Comparison of ENCODE assay signal across 20 cellular contexts in the genomic region with DNA sequence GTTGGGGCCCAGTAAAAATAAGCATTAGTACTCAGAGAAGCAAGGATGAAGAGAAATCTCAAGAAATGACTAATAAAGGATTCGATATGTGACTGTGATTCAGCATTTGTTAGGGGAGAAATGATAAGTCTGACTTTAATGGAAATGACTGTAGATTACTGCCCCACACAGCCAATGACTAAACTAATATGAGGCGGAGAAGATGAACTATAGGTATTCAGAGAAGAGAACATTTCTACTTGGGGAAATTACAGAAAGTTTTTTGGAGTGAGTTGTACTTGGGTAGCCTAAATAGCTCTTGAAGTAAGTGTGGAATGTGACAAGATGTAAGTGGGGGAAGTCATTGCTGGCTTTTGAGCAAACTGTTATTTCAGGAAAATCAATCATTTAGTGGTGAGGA.
A peak's percentile ranks its signal among the peaks of the same experiment; 100 is the strongest.
DNase-seq lines count a peak whose midpoint lies in the region; ATAC-seq, FAIRE-seq and TF ChIP-seq lines count a peak whose summit lies in the region.
"Had no signal": no experiment of that assay in that cellular context is flagged by ENCODE, and none has a peak within 500 bp of the region (broad histone marks: within the 10 kb centered on the region; RNA-seq: fewer than 3 reads in every experiment).

No MANE protein-coding gene starts in this region.

- no peaks in the 10 kb centered on the region for H3K79me2 ChIP-seq in GM12878 (ENCODE audit: control insufficient read depth, insufficient read depth, low read length)

- RAD21 ChIA-PET in GM12878 (lab: Charles Lee; ENCODE audit: unreplicated experiment), result no interaction called here

- H3K4me3 ChIP-seq in GM12878 (no peak overlapping the region), skeletal muscle cell (ENCODE audit: low read depth, low read length) (no peak overlapping the region)
- H3K4me3 ChIP-seq: stomach, upper lobe of left lung had no signal

- no peaks in the 10 kb centered on the region for H4K20me1 ChIP-seq in GM12878 (ENCODE audit: control insufficient read depth, insufficient read depth)

- H3K9ac ChIP-seq in GM12878 (ENCODE audit: control insufficient read depth, insufficient read depth, low read length), result no peak overlapping the region

- H3K27ac ChIP-seq in GM12878 (ENCODE audit: control insufficient read depth, insufficient read depth), result no peak overlapping the region
- H3K27ac ChIP-seq: stomach had no signal

- intact Hi-C loops in GM12878 (cut with micrococcal nuclease; ENCODE audit: unreplicated experiment), result no loop called here

- H3K4me1 ChIP-seq in GM12878 (ENCODE audit: control insufficient read depth, insufficient read depth, low read length), result peaks cover 5% of the 10 kb centered on the region; the same call in 1 of the 2 replicates
- H3K4me1 ChIP-seq: BE2C had no signal

- no peak overlapping the region; the same call in 1 of the 2 replicates for H3K4me2 ChIP-seq in GM12878 (ENCODE audit: control insufficient read depth, insufficient read depth)

- BruUV-seq in GM12878 (replicated peaks; lab: Mats Ljungman, UMichigan), result no TSS peak

- FAIRE-seq in GM12878 (lab: Jason Lieb, UNC), result no peak
- FAIRE-seq: D721Med had no signal

- in situ Hi-C loops in GM12878 (cut with MboI), result no loop called here

- POLR2A ChIA-PET in GM12878 (lab: Charles Lee), result no interaction called here

- CTCF ChIA-PET in GM12878 (lab: Yijun Ruan, JAX), result no interaction called here

- WGBS in GM12878 (ENCODE audit: insufficient coverage, insufficient replicate concordance, low lambda C conversion rate, missing lambda C conversion rate), result 23% methylated on average over 2 of the region's 2 CpGs

- SMC1A ChIA-PET in GM12878 (lab: Charles Lee; ENCODE audit: uncharacterized antibody, unreplicated experiment), result interaction anchor here (1.4 kb wide), 1 partner anchor 71 kb away, joined by 3 read pairs; no protein-coding TSS in a partner anchor

- ATAC-seq in GM19351 (IDR thresholded peaks at IDR 0.05; ENCODE audit: unreplicated experiment) (peak; percentile 64), HG02884 (IDR thresholded peaks at IDR 0.05; ENCODE audit: unreplicated experiment) (peak; percentile 44), GM12878 (peak; percentile 78), HG03354 (IDR thresholded peaks at IDR 0.05; ENCODE audit: poor library complexity, severe bottlenecking, unreplicated experiment) (no peak), HG02642 (IDR thresholded peaks at IDR 0.05; ENCODE audit: poor library complexity, unreplicated experiment) (no peak)
- ATAC-seq: activated CD8-positive, alpha-beta T cell treated with anti-CD3 and anti-CD28 coated beads, Interleukin-2, amount 10 ng/mL, durations not matched to agents 7 days and 5 days; natural killer cell had no signal

- H3K9me3 ChIP-seq in GM12878 (replicated peaks; ENCODE audit: control insufficient read depth, insufficient read depth, low read length), result no peaks in the 10 kb centered on the region; the same call in 2 of the 3 replicates
- H3K9me3 ChIP-seq: BE2C, stomach, upper lobe of left lung had no signal

- DNase-seq in GM12878 (ENCODE audit: low read depth, low spot score) (no peak), skeletal muscle cell (ENCODE audit: low read depth) (peak; percentile 20), NCI-H69 (lab: John Stamatoyannopoulos, UW) (no peak)
- DNase-seq: activated CD4-positive, CD25-positive, alpha-beta regulatory T cell; activated CD8-positive, alpha-beta T cell treated with anti-CD3 and anti-CD28 coated beads, Interleukin-2, amount 10 ng/mL, durations not matched to agents 7 days and 5 days; BE2C; foreskin melanocyte; kidney glomerular epithelial cell; natural killer cell; NCI-H1694 treated with DMSO at 0.1 percent for 48 hours; NCI-H446; stimulated activated CD4-positive, alpha-beta T cell treated with anti-CD3 and anti-CD28 coated beads, Interleukin-2, amount 100 ng/mL, for 24 hours; stomach; T-helper 9 cell; upper lobe of left lung had no signal

- no peak for TF ChIP-seq RAD21 in GM12878 (IDR thresholded peaks at IDR 0.05; ENCODE audit: insufficient read depth, low read depth, low read length)

- TF ChIP-seq POLR2A in GM12878 (IDR thresholded peaks at IDR 0.05; ENCODE audit: low read depth, low read length), result no peak

- H2AFZ ChIP-seq in GM12878 (ENCODE audit: control insufficient read depth, low read depth, low read length), result peak overlapping the region; percentile 33

- H3K27me3 ChIP-seq in GM12878 (replicated peaks in 1 of 2; ENCODE audit: control insufficient read depth in 2 of 2, insufficient read depth in 2 of 2, low read length in 1 of 2), result no peaks in the 10 kb centered on the region
- H3K27me3 ChIP-seq: BE2C, stomach, upper lobe of left lung had no signal

- no peaks in the 10 kb centered on the region for H3K36me3 ChIP-seq in GM12878 (ENCODE audit: control insufficient read depth in 2 of 2, insufficient read depth in 2 of 2, low read length in 1 of 2)
- H3K36me3 ChIP-seq: BE2C, stomach, upper lobe of left lung had no signal

- no peak for TF ChIP-seq EP300 in GM12878 (IDR thresholded peaks at IDR 0.05; ENCODE audit: borderline replicate concordance in 1 of 2, control insufficient read depth in 1 of 2, low read depth in 2 of 2, low read length in 2 of 2)

- no peak for TF ChIP-seq CTCF in GM12878 (IDR thresholded peaks at IDR 0.05 in 2 of 3, conservative IDR thresholded peaks at IDR 0.05 in 1 of 3; ENCODE audit: control insufficient read depth in 2 of 3, extremely low read depth in 1 of 3, insufficient read depth in 1 of 3, low read depth in 3 of 3, low read length in 3 of 3)

TF ChIP-seq in GM12878, 131 proteins besides CTCF, POLR2A, EP300 and RAD21:
- 0 out of 2 replicates have a peak, but pooled peaks have one; percentile 32 for TF ChIP-seq IRF4 (IDR thresholded peaks at IDR 0.05; ENCODE audit: low read depth, low read length)
- TF ChIP-seq RCOR1 (conservative IDR thresholded peaks at IDR 0.05; ENCODE audit: low read depth, low read length), result no peak
- TF ChIP-seq JUNB (IDR thresholded peaks at IDR 0.05), result peak; percentile 72
TF ChIP-seq in GM12878: peak in this region for 2.

Comparison
In these comparisons a context has a peak if more than half of its experiments do, and no peak if none do; other contexts are left out.
1. ATAC-seq: peak in GM19351 (single experiment), HG02884 (single experiment) and GM12878 (single experiment); none in HG03354 (single experiment) and HG02642 (single experiment).